Comparison of ENCODE assay signal across 15 cellular contexts in the genomic region with DNA sequence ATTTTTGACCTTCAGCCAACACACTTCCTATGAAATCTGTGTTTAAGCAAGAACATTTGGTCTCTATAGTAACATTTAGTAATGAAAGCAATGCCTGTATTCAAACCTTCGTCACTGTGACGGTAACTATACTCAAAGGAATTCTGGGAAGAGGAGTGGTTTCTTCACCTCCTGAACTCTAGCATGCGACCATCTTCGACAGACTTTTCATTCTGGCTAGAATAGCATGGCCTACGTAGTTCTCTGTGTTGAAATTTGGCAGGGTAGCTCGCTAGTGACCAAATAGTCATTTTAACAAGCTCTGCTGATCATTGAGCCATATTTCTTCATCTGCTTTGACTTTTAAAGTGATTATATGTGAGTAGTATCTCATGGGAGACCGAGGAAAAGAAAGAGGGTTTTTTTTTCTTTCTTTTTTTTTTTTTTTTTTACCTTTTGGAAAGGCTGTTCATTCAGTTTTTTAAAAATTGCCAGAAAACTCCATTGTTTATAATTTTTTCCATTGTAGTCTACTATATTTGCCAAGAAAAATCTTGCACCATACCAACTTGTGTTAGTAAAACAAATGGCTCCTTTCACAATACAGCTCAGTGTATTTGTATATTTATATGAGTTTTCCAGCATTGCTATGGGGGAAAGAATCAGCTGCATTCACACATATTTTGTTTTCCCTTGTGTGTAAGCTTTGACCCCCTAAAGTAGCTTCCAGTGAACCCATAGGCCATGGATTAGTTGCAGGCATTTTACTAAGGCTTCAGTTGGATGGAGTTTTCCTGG.
A peak's percentile ranks its signal among the peaks of the same experiment; 100 is the strongest.
DNase-seq lines count a peak whose midpoint lies in the region; ATAC-seq, FAIRE-seq and TF ChIP-seq lines count a peak whose summit lies in the region.
"Had no signal": no experiment of that assay in that cellular context is flagged by ENCODE, and none has a peak within 500 bp of the region (broad histone marks: within the 10 kb centered on the region; RNA-seq: fewer than 3 reads in every experiment).

No MANE protein-coding gene starts in this region.

- H3K36me3 Mint-ChIP-seq in naive thymus-derived CD8-positive, alpha-beta T cell, result no peaks in the 10 kb centered on the region
- H3K36me3 Mint-ChIP-seq: IgD-negative memory B cell had no signal

- peaks cover 5 to 25% (median 9%) of the 10 kb centered on the region in 5 donors for H3K27me3 Mint-ChIP-seq in naive thymus-derived CD8-positive, alpha-beta T cell

- H3K36me3 ChIP-seq in gastroesophageal sphincter (no peaks in the 10 kb centered on the region), pancreas (no peaks in the 10 kb centered on the region)
- H3K36me3 ChIP-seq: BLaER1 treated with 17β-estradiol and CSF1 and Interleukin-3, amounts not matched to agents 10 nM and 100 nM had no signal

- FAIRE-seq in pancreas (lab: Jason Lieb, UNC), result peak; percentile 76
- FAIRE-seq: endometrium, islet of Langerhans had no signal

- no peaks in the 10 kb centered on the region for H3K9me3 Mint-ChIP-seq in naive thymus-derived CD8-positive, alpha-beta T cell

- DNase-seq in AG09319 (ENCODE audit: extremely low read depth, low read depth), result peak; percentile 93
- peak; percentile 71 for DNase-seq in astrocyte of the spinal cord (ENCODE audit: low read depth, low spot score)
- DNase-seq in pancreas, result no peak
- no peak for DNase-seq in EL
- no peak for DNase-seq in substantia nigra (lab: John Stamatoyannopoulos, UW)
- no peak for DNase-seq in naive thymus-derived CD8-positive, alpha-beta T cell
- DNase-seq: activated naive CD8-positive, alpha-beta T cell treated with anti-CD3 and anti-CD28 coated beads, Interleukin-2, amount 10 ng/mL, durations not matched to agents 7 days and 5 days; occipital lobe; T1000 had no signal

- in situ Hi-C loops in astrocyte of the spinal cord (cut with HindIII; ENCODE audit: low sequenced_read_pairs), result no loop called here

- H3K4me3 ChIP-seq in astrocyte of the spinal cord (ENCODE audit: low read depth, low read length), result no peak overlapping the region
- no peak overlapping the region for H3K4me3 ChIP-seq in gastroesophageal sphincter
- H3K4me3 ChIP-seq in pancreas, result no peak overlapping the region
- H3K4me3 ChIP-seq: BLaER1 treated with 17β-estradiol and CSF1 and Interleukin-3, amounts not matched to agents 10 nM and 100 nM had no signal

- H3K4me1 Mint-ChIP-seq in naive thymus-derived CD8-positive, alpha-beta T cell, result peaks cover 0 to 4% (median 0%) of the 10 kb centered on the region in 4 donors
- H3K4me1 Mint-ChIP-seq: IgD-negative memory B cell had no signal

- H3K27ac Mint-ChIP-seq in naive thymus-derived CD8-positive, alpha-beta T cell, result no peak overlapping the region
- H3K27ac Mint-ChIP-seq: activated naive CD8-positive, alpha-beta T cell treated with anti-CD3 and anti-CD28 coated beads, Interleukin-2, amount 10 ng/mL, durations not matched to agents 7 days and 5 days; IgD-negative memory B cell had no signal

- H3K4me1 ChIP-seq in gastroesophageal sphincter (no peaks in the 10 kb centered on the region), pancreas (peaks cover 0 to 7% (median 0%) of the 10 kb centered on the region in 3 donors)

- WGBS in gastroesophageal sphincter (ENCODE audit: low coverage in 1 of 2), 2 donors, result 18 to 25% methylated on average over 7 of the region's 7 CpGs
- WGBS in pancreas, 2 donors, result 74 to 75% methylated on average over 7 of the region's 7 CpGs

- no peaks in the 10 kb centered on the region for H3K9me3 ChIP-seq in gastroesophageal sphincter
- H3K9me3 ChIP-seq in pancreas, result no peaks in the 10 kb centered on the region
- H3K9me3 ChIP-seq: BLaER1 treated with 17β-estradiol and CSF1 and Interleukin-3, amounts not matched to agents 10 nM and 100 nM had no signal

- POLR2A ChIA-PET in naive thymus-derived CD8-positive, alpha-beta T cell (lab: Charles Lee), result no interaction called here

- ATAC-seq in gastroesophageal sphincter (peak; percentile 91), pancreas (peak in 2 of 4 donors; percentile 64 to 75), HG03025 (IDR thresholded peaks at IDR 0.05; ENCODE audit: low FRiP score, unreplicated experiment) (no peak)
- ATAC-seq in naive thymus-derived CD8-positive, alpha-beta T cell, result no peak

- TF ChIP-seq POLR2A in gastroesophageal sphincter (IDR thresholded peaks at IDR 0.05), result no peak

- no peak overlapping the region for H3K4me3 Mint-ChIP-seq in naive thymus-derived CD8-positive, alpha-beta T cell
- H3K4me3 Mint-ChIP-seq: activated naive CD8-positive, alpha-beta T cell treated with anti-CD3 and anti-CD28 coated beads, Interleukin-2, amount 10 ng/mL, durations not matched to agents 7 days and 5 days; IgD-negative memory B cell had no signal

- no peaks in the 10 kb centered on the region for H3K27me3 ChIP-seq in gastroesophageal sphincter
- no peaks in the 10 kb centered on the region for H3K27me3 ChIP-seq in pancreas
- H3K27me3 ChIP-seq: BLaER1 treated with 17β-estradiol and CSF1 and Interleukin-3, amounts not matched to agents 10 nM and 100 nM had no signal

- TF ChIP-seq EP300 in gastroesophageal sphincter (IDR thresholded peaks at IDR 0.05), result peak; percentile 30

- intact Hi-C loops in pancreas (cut with DNase I), result no loop called here

- TF ChIP-seq CTCF in AG09319 (IDR thresholded peaks at IDR 0.05; ENCODE audit: low read depth, low read length), result no peak
- no peak for TF ChIP-seq CTCF in astrocyte of the spinal cord (IDR thresholded peaks at IDR 0.05; ENCODE audit: low read depth, low read length)
- TF ChIP-seq CTCF in gastroesophageal sphincter (IDR thresholded peaks at IDR 0.05), result no peak
- no peak for TF ChIP-seq CTCF in pancreas (IDR thresholded peaks at IDR 0.05)

- H3K27ac ChIP-seq in gastroesophageal sphincter (peak overlapping the region; percentile 34 to 57 (median 49)), pancreas (no peak overlapping the region), substantia nigra (ENCODE audit: low read depth, low read length, poor library complexity, severe bottlenecking) (no peak overlapping the region)
- H3K27ac ChIP-seq: BLaER1 treated with 17β-estradiol and CSF1 and Interleukin-3, amounts not matched to agents 10 nM and 100 nM had no signal

Comparison
In these comparisons a context has a peak if more than half of its experiments do, and no peak if none do; other contexts are left out.
1. DNase-seq: peak in AG09319 (single experiment) and astrocyte of the spinal cord (single experiment); none in pancreas (0 of 6), EL (single experiment), substantia nigra (0 of 49) and naive thymus-derived CD8-positive, alpha-beta T cell (0 of 10).
2. H3K27ac ChIP-seq: peak in gastroesophageal sphincter (4 of 4); none in pancreas (0 of 4) and substantia nigra (single experiment).